In genomic region chr17:43303049-43303448, GRCh38 we compare ENCODE assay signal across 7 cellular contexts.
DNase-seq lines count a peak whose midpoint lies in the region; ATAC-seq and TF ChIP-seq lines count a peak whose summit lies in the region.
"Not testable (repeated sequence)": the region's sequence is repeated elsewhere in the genome, so short reads cannot be mapped to it uniquely, and the experiment has no call there.

No MANE protein-coding gene starts in this region.

- not testable (repeated sequence) for H3K4me3 Mint-ChIP-seq in stimulated activated effector memory CD8-positive, alpha-beta T cell treated with anti-CD3 and anti-CD28 coated beads, Interleukin-12 subunit alpha, Interleukin-12 subunit beta, amount 100 ng/mL, for 72 hours

- intact Hi-C loops in HCT116 (cut with micrococcal nuclease); Panc1 (cut with micrococcal nuclease; ENCODE audit: unreplicated experiment); Right ventricle myocardium inferior (cut with DNase I); psoas muscle (cut with DNase I); upper lobe of right lung (cut with DNase I): not testable (repeated sequence)

- not testable (repeated sequence) for H3K9me3 Mint-ChIP-seq in stimulated activated effector memory CD8-positive, alpha-beta T cell treated with anti-CD3 and anti-CD28 coated beads, Interleukin-12 subunit alpha, Interleukin-12 subunit beta, amount 100 ng/mL, for 72 hours

- POLR2A ChIA-PET in HCT116 (lab: Charles Lee); Panc1 (lab: Charles Lee): not testable (repeated sequence)

- H3K79me2 ChIP-seq in HCT116 (ENCODE audit: insufficient read depth, low read length) = not testable (repeated sequence)

- H2AFZ ChIP-seq in HCT116 (ENCODE audit: low read depth, low read length, poor library complexity, severe bottlenecking) = not testable (repeated sequence)

- not testable (repeated sequence) for H4K20me1 ChIP-seq in HCT116 (ENCODE audit: insufficient read depth)

- not testable (repeated sequence) for H3K4me3 ChIP-seq in HCT116 (replicated peaks in 1 of 2; ENCODE audit: low read depth in 1 of 2, low read length in 2 of 2); Panc1 (ENCODE audit: low read depth in 2 of 2, low read length in 2 of 2); psoas muscle; upper lobe of right lung

- TF ChIP-seq CTCF in HCT116 (IDR thresholded peaks at IDR 0.05 in 2 of 3, conservative IDR thresholded peaks at IDR 0.05 in 1 of 3; ENCODE audit: borderline replicate concordance in 1 of 3, insufficient read depth in 1 of 3, low read depth in 2 of 3, low read length in 2 of 3); Panc1 (IDR thresholded peaks at IDR 0.05); psoas muscle (IDR thresholded peaks at IDR 0.05); upper lobe of right lung (IDR thresholded peaks at IDR 0.05): not testable (repeated sequence)

- not testable (repeated sequence) for DNase-seq in HCT116 (ENCODE audit: low read depth, low spot score); Panc1 (ENCODE audit: low read depth, low spot score); Right ventricle myocardium inferior (ENCODE audit: missing footprints); left lobe of liver (ENCODE audit: low spot score); psoas muscle; stimulated activated effector memory CD8-positive, alpha-beta T cell treated with anti-CD3 and anti-CD28 coated beads, Interleukin-12 subunit alpha, Interleukin-12 subunit beta, amount 100 ng/mL, for 72 hours (ENCODE audit: low spot score in 2 of 2); upper lobe of right lung

- RAD21 ChIA-PET in HCT116 (lab: Charles Lee; ENCODE audit: low non-redundant PET in 1 of 2, low total read pairs in 2 of 2, uncharacterized antibody in 2 of 2, unreplicated experiment in 2 of 2) = not testable (repeated sequence)

- not testable (repeated sequence) for H3K9ac ChIP-seq in HCT116 (ENCODE audit: low read length)

- not testable (repeated sequence) for TF ChIP-seq POLR2A in HCT116 (IDR thresholded peaks at IDR 0.05; ENCODE audit: borderline replicate concordance, extremely low read depth, insufficient read depth, insufficient read length)

- in situ Hi-C loops in Panc1 (cut with HindIII; ENCODE audit: low pct_unique_long_range_greater_than_20kb, low sequenced_read_pairs) = not testable (repeated sequence)

- CTCF ChIA-PET in HCT116 (lab: Charles Lee); Panc1 (lab: Charles Lee): not testable (repeated sequence)

- not testable (repeated sequence) for BruUV-seq in HCT116 (replicated peaks; lab: Mats Ljungman, UMichigan); Panc1 (replicated peaks; lab: Mats Ljungman, UMichigan)

- not testable (repeated sequence) for H3K4me1 Mint-ChIP-seq in stimulated activated effector memory CD8-positive, alpha-beta T cell treated with anti-CD3 and anti-CD28 coated beads, Interleukin-12 subunit alpha, Interleukin-12 subunit beta, amount 100 ng/mL, for 72 hours

- not testable (repeated sequence) for H3K27ac Mint-ChIP-seq in stimulated activated effector memory CD8-positive, alpha-beta T cell treated with anti-CD3 and anti-CD28 coated beads, Interleukin-12 subunit alpha, Interleukin-12 subunit beta, amount 100 ng/mL, for 72 hours

- H3K4me2 ChIP-seq in HCT116 (ENCODE audit: low read length) = not testable (repeated sequence)

- not testable (repeated sequence) for H3K27me3 ChIP-seq in HCT116 (ENCODE audit: insufficient read depth, low read length); Panc1 (ENCODE audit: control insufficient read depth, insufficient read depth, low read length); psoas muscle (ENCODE audit: insufficient read depth in 3 of 3, low read length in 2 of 3); upper lobe of right lung

- H3K36me3 Mint-ChIP-seq in stimulated activated effector memory CD8-positive, alpha-beta T cell treated with anti-CD3 and anti-CD28 coated beads, Interleukin-12 subunit alpha, Interleukin-12 subunit beta, amount 100 ng/mL, for 72 hours = not testable (repeated sequence)

- peak; percentile 49 for ATAC-seq in HCT116
- ATAC-seq in Panc1 = peak; percentile 52; the same call in 1 of the 2 replicates
- peak; percentile 20 for ATAC-seq in Right ventricle myocardium inferior
- peak; percentile 37 for ATAC-seq in left lobe of liver
- peak; percentile 25 to 50 (median 36) for ATAC-seq in psoas muscle
- ATAC-seq in stimulated activated effector memory CD8-positive, alpha-beta T cell treated with anti-CD3 and anti-CD28 coated beads, Interleukin-12 subunit alpha, Interleukin-12 subunit beta, amount 100 ng/mL, for 72 hours = peak; percentile 26
- ATAC-seq in upper lobe of right lung = peak; percentile 44

- not testable (repeated sequence) for H3K36me3 ChIP-seq in HCT116 (ENCODE audit: control insufficient read depth in 1 of 2, insufficient read depth in 2 of 2, low read length in 2 of 2); Panc1 (ENCODE audit: control insufficient read depth, insufficient read depth, low read length); psoas muscle (ENCODE audit: insufficient read depth in 1 of 2, low read depth in 1 of 2); upper lobe of right lung

- H3K9me3 ChIP-seq in HCT116 (ENCODE audit: control insufficient read depth in 1 of 2, insufficient read depth in 1 of 2, low read depth in 1 of 2, low read length in 2 of 2); Panc1 (ENCODE audit: control insufficient read depth, insufficient read depth, low read depth, low read length); psoas muscle; upper lobe of right lung: not testable (repeated sequence)

- WGBS in psoas muscle, 3 donors = no CpG with 5 or more reads among the region's 5 CpGs

- H3K27ac ChIP-seq in HCT116 (ENCODE audit: low read depth, low read length); Panc1 (ENCODE audit: low read length); psoas muscle; upper lobe of right lung: not testable (repeated sequence)

- TF ChIP-seq RAD21 in HCT116 (IDR thresholded peaks at IDR 0.05; ENCODE audit: low read depth) = not testable (repeated sequence)

- not testable (repeated sequence) for H3K9me2 ChIP-seq in HCT116 (ENCODE audit: insufficient read depth)

- not testable (repeated sequence) for H3K4me1 ChIP-seq in HCT116 (ENCODE audit: control insufficient read depth in 1 of 2, insufficient read depth in 2 of 2, low read length in 2 of 2); Panc1 (ENCODE audit: control insufficient read depth, insufficient read depth, low read length); psoas muscle; upper lobe of right lung
